33 cellular contexts compared by ENCODE assay signal in genomic region chr15:89803941-89804800, GRCh38. TPM values are rescaled to one million over a fixed set of nuclear protein-coding genes. Genes with fewer than 3 reads are reported as not detected.
A peak's percentile ranks its signal among the peaks of the same experiment; 100 is the strongest.
DNase-seq lines count a peak whose midpoint lies in the region; ATAC-seq and TF ChIP-seq lines count a peak whose summit lies in the region.
"Had no signal": no experiment of that assay in that cellular context is flagged by ENCODE, and none has a peak within 500 bp of the region (broad histone marks: within the 10 kb centered on the region; RNA-seq: fewer than 3 reads in every experiment).

No MANE protein-coding gene starts in this region.

- DNase-seq in MCF 10A (ENCODE audit: unreplicated experiment) (peak; percentile 65), mammary epithelial cell (no peak), mucosa of descending colon (peak in 2 of 3 donors; percentile 27 to 50), aorta (peak; percentile 54 to 77), activated gamma-delta T cell treated with Interleukin-2 at 50 U/mL for 16 hours (no peak), progenitor cell of endocrine pancreas (ENCODE audit: low spot score, unreplicated experiment) (no peak), mesothelial cell of epicardium (ENCODE audit: low spot score in 2 of 2, unreplicated experiment in 2 of 2) (no peak)
- DNase-seq: activated CD4-positive, alpha-beta T cell treated with anti-CD3 and anti-CD28 coated beads for 1 hour; activated CD8-positive, alpha-beta T cell treated with anti-CD3 and anti-CD28 coated beads for 36 hours; adrenal gland; CD8-positive, alpha-beta T cell; colonic mucosa; DMS53; GF-D8; GM23248; MM.1S; natural killer cell; NCI-H1417 treated with DMSO at 0.1 percent for 48 hours; NCI-H2081 treated with DMSO at 0.1 percent for 48 hours; NCI-H345; NCI-H774; SHP77; stimulated activated CD4-positive, alpha-beta T cell treated with anti-CD3 and anti-CD28 coated beads, Interleukin-1b, Interleukin-23, amount 100 ng/mL, for 48 hours; T-helper 1 cell had no signal

- H3K36me3 Mint-ChIP-seq in MCF 10A (ENCODE audit: insufficient read depth, unreplicated experiment), result peaks cover 89% of the 10 kb centered on the region
- H3K36me3 Mint-ChIP-seq in progenitor cell of endocrine pancreas (ENCODE audit: insufficient read depth), result no peaks in the 10 kb centered on the region
- no peaks in the 10 kb centered on the region for H3K36me3 Mint-ChIP-seq in mesothelial cell of epicardium
- H3K36me3 Mint-ChIP-seq: CD8-positive, alpha-beta T cell; natural killer cell; type B pancreatic cell had no signal

- H3K4me3 ChIP-seq in mammary epithelial cell (replicated peaks in 1 of 3; ENCODE audit: insufficient read depth in 1 of 3, low read depth in 2 of 3, low read length in 3 of 3), result no peak overlapping the region
- peak overlapping the region; percentile 78 to 92 for H3K4me3 ChIP-seq in duodenal mucosa (ENCODE audit: low read depth in 1 of 2, low read length in 2 of 2)
- H3K4me3 ChIP-seq in mucosa of descending colon, result no peak overlapping the region
- no peak overlapping the region for H3K4me3 ChIP-seq in aorta (ENCODE audit: low read length in 2 of 2)
- H3K4me3 ChIP-seq: adrenal gland, breast epithelium, colonic mucosa, GM23248 had no signal

- peaks cover 10% of the 10 kb centered on the region for H3K4me1 Mint-ChIP-seq in MCF 10A (ENCODE audit: insufficient read depth, unreplicated experiment)
- H3K4me1 Mint-ChIP-seq in progenitor cell of endocrine pancreas (ENCODE audit: low read depth), result peaks cover 14% of the 10 kb centered on the region
- no peaks in the 10 kb centered on the region for H3K4me1 Mint-ChIP-seq in mesothelial cell of epicardium

- no peaks in the 10 kb centered on the region for H3K79me2 ChIP-seq in mammary epithelial cell (ENCODE audit: insufficient read depth, low read length)

- H3K27ac Mint-ChIP-seq in MCF 10A (ENCODE audit: low read depth, unreplicated experiment), result peak overlapping the region; percentile 44
- no peak overlapping the region for H3K27ac Mint-ChIP-seq in progenitor cell of endocrine pancreas
- H3K27ac Mint-ChIP-seq in mesothelial cell of epicardium, result no peak overlapping the region
- H3K27ac Mint-ChIP-seq: activated CD8-positive, alpha-beta T cell treated with anti-CD3 and anti-CD28 coated beads for 36 hours; CD8-positive, alpha-beta T cell; memory B cell; natural killer cell; type B pancreatic cell had no signal

- no peaks in the 10 kb centered on the region for H3K27me3 ChIP-seq in mammary epithelial cell (ENCODE audit: insufficient read depth, low read length)
- no peaks in the 10 kb centered on the region for H3K27me3 ChIP-seq in duodenal mucosa (ENCODE audit: control insufficient read depth in 1 of 2, insufficient read depth in 2 of 2, low read length in 2 of 2)
- no peaks in the 10 kb centered on the region for H3K27me3 ChIP-seq in aorta (ENCODE audit: control insufficient read depth in 1 of 2, insufficient read depth in 2 of 2, low read length in 1 of 2)
- H3K27me3 ChIP-seq: adrenal gland, breast epithelium, colonic mucosa had no signal

- 95% methylated on average over 17 of the region's 29 CpGs for WGBS in mammary epithelial cell (ENCODE audit: low coverage, missing lambda C conversion rate)
- WGBS in aorta, 2 donors, result 91 to 94% methylated on average over 29 of the region's 29 CpGs

- CTCF ChIA-PET in MCF 10A (lab: Yijun Ruan, JAX), result interaction anchor here (0.6 kb wide), 1 partner anchor 1173 kb away, joined by 3 read pairs; no protein-coding TSS in a partner anchor
- CTCF ChIA-PET in mammary epithelial cell (lab: Charles Lee; ENCODE audit: low non-redundant PET), result no interaction called here

- H3K36me3 ChIP-seq in mammary epithelial cell (ENCODE audit: insufficient read depth, low read length) (no peaks in the 10 kb centered on the region), duodenal mucosa (ENCODE audit: control insufficient read depth in 1 of 2, insufficient read depth in 2 of 2, low read length in 2 of 2) (peaks cover 50 to 59% of the 10 kb centered on the region in 2 donors), mucosa of descending colon (ENCODE audit: low read depth) (no peaks in the 10 kb centered on the region), aorta (ENCODE audit: control insufficient read depth in 1 of 2, insufficient read depth in 2 of 2, low read length in 1 of 2) (no peaks in the 10 kb centered on the region)
- H3K36me3 ChIP-seq: adrenal gland, breast epithelium, colonic mucosa had no signal

- H3K4me3 Mint-ChIP-seq in MCF 10A (ENCODE audit: unreplicated experiment), result no peak overlapping the region
- no peak overlapping the region for H3K4me3 Mint-ChIP-seq in progenitor cell of endocrine pancreas (ENCODE audit: low read depth)
- no peak overlapping the region for H3K4me3 Mint-ChIP-seq in mesothelial cell of epicardium
- H3K4me3 Mint-ChIP-seq: activated CD8-positive, alpha-beta T cell treated with anti-CD3 and anti-CD28 coated beads for 36 hours; CD8-positive, alpha-beta T cell; memory B cell; natural killer cell; type B pancreatic cell had no signal

- H3K27ac ChIP-seq in mammary epithelial cell (ENCODE audit: insufficient read depth, low read depth, low read length) (no peak overlapping the region), duodenal mucosa (ENCODE audit: low read depth, low read length) (peak overlapping the region; percentile 79), aorta (ENCODE audit: low read depth in 1 of 2, low read length in 2 of 2) (no peak overlapping the region)
- H3K27ac ChIP-seq: adrenal gland, colonic mucosa, GM23248 had no signal

- H3K9ac ChIP-seq in mammary epithelial cell (ENCODE audit: insufficient read depth, low read length) (no peak overlapping the region), duodenal mucosa (ENCODE audit: low read depth in 1 of 2, low read length in 2 of 2) (peak overlapping the region; percentile 80 to 94)
- H3K9ac ChIP-seq: GM23248 had no signal

- H3K9me3 ChIP-seq in mammary epithelial cell (replicated peaks; ENCODE audit: insufficient read depth, low read length) (no peaks in the 10 kb centered on the region), duodenal mucosa (ENCODE audit: control insufficient read depth in 1 of 2, low read length in 2 of 2) (no peaks in the 10 kb centered on the region), mucosa of descending colon (no peaks in the 10 kb centered on the region), aorta (ENCODE audit: control insufficient read depth, low read length) (no peaks in the 10 kb centered on the region)
- H3K9me3 ChIP-seq: adrenal gland, breast epithelium, colonic mucosa had no signal

- intact Hi-C loops in MCF 10A (cut with micrococcal nuclease), result no loop called here
- intact Hi-C loops in mammary epithelial cell (cut with micrococcal nuclease), result no loop called here
- intact Hi-C loops in mucosa of descending colon (cut with DNase I, micrococcal nuclease), result no loop called here
- intact Hi-C loops in aorta (cut with DNase I), result no loop called here

- no peak overlapping the region for H2AFZ ChIP-seq in mammary epithelial cell (ENCODE audit: low read depth, low read length)
- H2AFZ ChIP-seq: GM23248 had no signal

- H3K9me3 Mint-ChIP-seq in MCF 10A (ENCODE audit: unreplicated experiment) (no peaks in the 10 kb centered on the region), progenitor cell of endocrine pancreas (ENCODE audit: low read depth) (no peaks in the 10 kb centered on the region), mesothelial cell of epicardium (no peaks in the 10 kb centered on the region)
- H3K9me3 Mint-ChIP-seq: activated CD8-positive, alpha-beta T cell treated with anti-CD3 and anti-CD28 coated beads for 36 hours; CD8-positive, alpha-beta T cell; memory B cell; natural killer cell; type B pancreatic cell had no signal

- POLR2A ChIA-PET in MCF 10A (lab: Yijun Ruan, JAX), result no interaction called here

- H3K27me3 Mint-ChIP-seq in MCF 10A (ENCODE audit: insufficient read depth, unreplicated experiment) (no peaks in the 10 kb centered on the region), progenitor cell of endocrine pancreas (peaks cover 11% of the 10 kb centered on the region), mesothelial cell of epicardium (ENCODE audit: low read depth) (no peaks in the 10 kb centered on the region)
- H3K27me3 Mint-ChIP-seq: type B pancreatic cell had no signal

- no peak overlapping the region for H3K4me2 ChIP-seq in mammary epithelial cell (ENCODE audit: insufficient read depth, low read depth, low read length)

- dilution Hi-C loops in mammary epithelial cell (cut with HindIII; ENCODE audit: low sequenced_read_pairs), result no loop called here

- in situ Hi-C loops in mammary epithelial cell (cut with MboI; ENCODE audit: low sequenced_read_pairs in 2 of 2), result no loop called here

- H4K20me1 ChIP-seq in mammary epithelial cell (ENCODE audit: insufficient read depth, low read length), result no peaks in the 10 kb centered on the region

- BruUV-seq in MCF 10A (replicated peaks; lab: Mats Ljungman, UMichigan) (TSS peak; percentile 10), mammary epithelial cell (replicated peaks; lab: Mats Ljungman, UMichigan) (no TSS peak)

- ATAC-seq in mucosa of descending colon, result no peak
- no peak for ATAC-seq in aorta (ENCODE audit: low FRiP score)
- ATAC-seq: activated CD8-positive, alpha-beta T cell treated with anti-CD3 and anti-CD28 coated beads for 36 hours; CD8-positive, alpha-beta T cell; natural killer cell had no signal

- TF ChIP-seq CTCF in MCF 10A (IDR thresholded peaks at IDR 0.05; ENCODE audit: unreplicated experiment), result no peak
- no peak for TF ChIP-seq CTCF in mammary epithelial cell (conservative IDR thresholded peaks at IDR 0.05 in 1 of 2, IDR thresholded peaks at IDR 0.05 in 1 of 2; ENCODE audit: extremely low read depth in 1 of 2, insufficient read depth in 1 of 2, low read depth in 1 of 2, low read length in 2 of 2)
- no peak for TF ChIP-seq CTCF in mucosa of descending colon (IDR thresholded peaks at IDR 0.05)
- TF ChIP-seq CTCF in progenitor cell of endocrine pancreas (IDR thresholded peaks at IDR 0.05; ENCODE audit: unreplicated experiment), result no peak
- TF ChIP-seq CTCF in mesothelial cell of epicardium (IDR thresholded peaks at IDR 0.05; ENCODE audit: unreplicated experiment), result no peak

- H3K4me1 ChIP-seq in mammary epithelial cell (ENCODE audit: insufficient read depth, low read length) (no peaks in the 10 kb centered on the region), duodenal mucosa (ENCODE audit: control insufficient read depth in 1 of 2, insufficient read depth in 2 of 2, low read length in 2 of 2) (peaks cover 22 to 47% of the 10 kb centered on the region in 2 donors), mucosa of descending colon (ENCODE audit: low read depth) (peaks cover 5% of the 10 kb centered on the region), aorta (ENCODE audit: control insufficient read depth in 1 of 2, insufficient read depth in 2 of 2, low read length in 2 of 2) (no peaks in the 10 kb centered on the region)
- H3K4me1 ChIP-seq: adrenal gland, breast epithelium had no signal

RNA-seq across cellular contexts. Expression of gene ANPEP, which starts 10.5 kb away (rescaled TPM):
- total RNA-seq in MCF 10A (2022) (252 and 294 TPM in 2 replicates), mammary epithelial cell (1 to 10 TPM; 4.3 to 5.9 TPM), mucosa of descending colon (1,000 to 10,000 TPM in 1 of 3 donors, 100 to 1,000 TPM in 2; 270 to 1,014 (median 289) TPM), aorta (10 to 100 TPM; 21.4 to 30.7 TPM), progenitor cell of endocrine pancreas (1.7 and 1.8 TPM in 2 replicates), mesothelial cell of epicardium (12.5 to 16.3 TPM (median 15.8 TPM) in 3 replicates)
- polyA plus RNA-seq in mammary epithelial cell (1.5 TPM), aorta (100 to 1,000 TPM in 1 of 2 donors, 1 to 10 TPM in 1; 4.2 to 225 TPM)
- not detected for polyA minus RNA-seq in mammary epithelial cell
- total RNA-seq: activated CD8-positive, alpha-beta T cell treated with anti-CD3 and anti-CD28 coated beads for 36 hours had no signal

RNA-seq across cellular contexts. Expression of gene MESP2, which starts 28.0 kb away (rescaled TPM):
- not detected in 2 replicates for total RNA-seq in MCF 10A (2022)
- under 1 TPM in 1 of 2 donors, not detected in 1; 0.31 TPM for total RNA-seq in mammary epithelial cell
- 0.10 TPM for polyA plus RNA-seq in mammary epithelial cell
- not detected for polyA minus RNA-seq in mammary epithelial cell
- total RNA-seq in mucosa of descending colon, result 1 to 10 TPM in 2 of 3 donors, under 1 TPM in 1; 0.79 to 4.7 (median 1.2) TPM
- not detected for total RNA-seq in aorta
- polyA plus RNA-seq in aorta, result 1 to 10 TPM in 1 of 2 donors, not detected in 1; 3.0 TPM
- not detected in 2 replicates for total RNA-seq in progenitor cell of endocrine pancreas
- total RNA-seq in mesothelial cell of epicardium, result 0.29 TPM in 1 of 3 replicates, not detected in the others
- total RNA-seq: A172; activated CD8-positive, alpha-beta T cell treated with anti-CD3 and anti-CD28 coated beads for 36 hours; CD8-positive, alpha-beta T cell; GM23248; natural killer cell; pulmonary artery endothelial cell; skeletal muscle tissue had no signal
- polyA plus RNA-seq: fibroblast of lung, GM23248 had no signal

RNA-seq across cellular contexts. Expression of gene MESP1, which starts 53.1 kb away (rescaled TPM):
- total RNA-seq in MCF 10A (2022) (0.58 and 1.6 TPM in 2 replicates), mammary epithelial cell (under 1 TPM in 1 of 2 donors, not detected in 1; under 0.01 TPM), mucosa of descending colon (10 to 100 TPM in 1 of 3 donors, 1 to 10 TPM in 2; 4.6 to 10.2 (median 8.5) TPM), aorta (1 to 10 TPM in 1 of 2 donors, under 1 TPM in 1; 0.63 to 1.2 TPM), progenitor cell of endocrine pancreas (0.50 and 0.51 TPM in 2 replicates), mesothelial cell of epicardium (0.18 to 0.89 TPM in 2 of 3 replicates, not detected in the other)
- polyA plus RNA-seq in mammary epithelial cell (not detected), aorta (under 1 TPM in 1 of 2 donors, not detected in 1; 0.49 TPM)
- polyA minus RNA-seq in mammary epithelial cell, result not detected
- total RNA-seq: GM23248 had no signal
- polyA plus RNA-seq: fibroblast of lung, keratinocyte had no signal

Comparison
In these comparisons a context has a peak if more than half of its experiments do, and no peak if none do; other contexts are left out.
1. DNase-seq: peak in MCF 10A (single experiment), mucosa of descending colon (2 of 3) and aorta (2 of 2); none in mammary epithelial cell (single experiment), activated gamma-delta T cell treated with Interleukin-2 at 50 U/mL for 16 hours (single experiment), progenitor cell of endocrine pancreas (single experiment) and mesothelial cell of epicardium (0 of 2).
2. H3K4me3 ChIP-seq: peak in duodenal mucosa (2 of 2); none in mammary epithelial cell (0 of 3), mucosa of descending colon (single experiment) and aorta (0 of 2).